Comparison of ENCODE assay signal across 22 cellular contexts in genomic region chr6:80608881-80609280, GRCh38.
A peak's percentile ranks its signal among the peaks of the same experiment; 100 is the strongest.
DNase-seq lines count a peak whose midpoint lies in the region; ATAC-seq and TF ChIP-seq lines count a peak whose summit lies in the region.
"Had no signal": no experiment of that assay in that cellular context is flagged by ENCODE, and none has a peak within 500 bp of the region (broad histone marks: within the 10 kb centered on the region; RNA-seq: fewer than 3 reads in every experiment).

No MANE protein-coding gene starts in this region.

- H2AFZ ChIP-seq in fibroblast of lung (ENCODE audit: low read length), result no peak overlapping the region
- H2AFZ ChIP-seq: neural progenitor cell had no signal

- DNase-seq in G401 (ENCODE audit: low spot score) (peak; percentile 14), SJSA1 (ENCODE audit: low read depth in 1 of 2, low spot score in 2 of 2) (peak in 1 of 2 experiments; percentile 66), fibroblast of lung (ENCODE audit: low read depth in 2 of 2) (peak; percentile 14 to 69), psoas muscle (no peak), GOT3 (lab: John Stamatoyannopoulos, UW) (no peak)
- DNase-seq in activated naive CD4-positive, alpha-beta T cell treated with anti-CD3 and anti-CD28 coated beads, Interleukin-2, amount 10 ng/mL, durations not matched to agents 7 days and 5 days, result no peak
- DNase-seq in stimulated activated CD4-positive, alpha-beta T cell treated with anti-CD3 and anti-CD28 coated beads, Interleukin-12 subunit alpha, Interleukin-12 subunit beta, amount 100 ng/mL, for 4 hours, result no peak
- DNase-seq: activated CD4-positive, alpha-beta T cell treated with anti-CD3 and anti-CD28 coated beads for 36 hours; activated gamma-delta T cell treated with Interleukin-2 at 50 U/mL for 16 hours; BE2C; body of pancreas; Calu3; hypothalamus; midbrain; NCI-H2029; NCI-H524; stimulated activated CD4-positive, alpha-beta T cell treated with anti-CD3 and anti-CD28 coated beads, Interleukin-4, amount 100 ng/mL, for 24 hours; T1000 had no signal

- in situ Hi-C loops in G401 (cut with HindIII; ENCODE audit: low sequenced_read_pairs), result no loop called here

- H3K4me1 ChIP-seq in SJSA1 (replicated peaks), result peaks cover 52% of the 10 kb centered on the region
- H3K4me1 ChIP-seq in fibroblast of lung (ENCODE audit: control insufficient read depth, extremely low read depth, insufficient read depth, low read length), result peaks cover 6% of the 10 kb centered on the region
- H3K4me1 ChIP-seq in psoas muscle, result peaks cover 12% of the 10 kb centered on the region
- H3K4me1 ChIP-seq: BE2C, neural progenitor cell had no signal

- CTCF ChIA-PET in activated naive CD4-positive, alpha-beta T cell treated with anti-CD3 and anti-CD28 coated beads, Interleukin-2, amount 10 ng/mL, durations not matched to agents 7 days and 5 days (lab: Charles Lee), result no interaction called here

- H4K20me1 ChIP-seq in fibroblast of lung (ENCODE audit: control insufficient read depth, extremely low read depth, insufficient read depth, low read length), result no peaks in the 10 kb centered on the region

- H3K9me3 Mint-ChIP-seq in activated naive CD4-positive, alpha-beta T cell treated with anti-CD3 and anti-CD28 coated beads, Interleukin-2, amount 10 ng/mL, durations not matched to agents 7 days and 5 days, result no peaks in the 10 kb centered on the region

- peaks cover 3% of the 10 kb centered on the region; the same call in 1 of the 2 replicates for H3K36me3 ChIP-seq in SJSA1
- H3K36me3 ChIP-seq in fibroblast of lung (ENCODE audit: control insufficient read depth, insufficient read depth, low read length), result no peaks in the 10 kb centered on the region
- H3K36me3 ChIP-seq in psoas muscle (ENCODE audit: insufficient read depth in 1 of 2, low read depth in 1 of 2), result no peaks in the 10 kb centered on the region
- H3K36me3 ChIP-seq: BE2C, esophagus muscularis mucosa, neural progenitor cell had no signal

- no peaks in the 10 kb centered on the region for H3K9me3 ChIP-seq in SJSA1 (replicated peaks)
- H3K9me3 ChIP-seq in fibroblast of lung (ENCODE audit: control insufficient read depth, insufficient read depth, low read depth, low read length), result no peaks in the 10 kb centered on the region
- no peaks in the 10 kb centered on the region for H3K9me3 ChIP-seq in psoas muscle
- H3K9me3 ChIP-seq: BE2C had no signal

- no peaks in the 10 kb centered on the region for H3K4me1 Mint-ChIP-seq in activated naive CD4-positive, alpha-beta T cell treated with anti-CD3 and anti-CD28 coated beads, Interleukin-2, amount 10 ng/mL, durations not matched to agents 7 days and 5 days
- H3K4me1 Mint-ChIP-seq: activated CD4-positive, alpha-beta T cell treated with anti-CD3 and anti-CD28 coated beads for 36 hours had no signal

- no peak overlapping the region for H3K9ac ChIP-seq in fibroblast of lung (ENCODE audit: insufficient read depth, low read length)
- H3K9ac ChIP-seq: neural progenitor cell had no signal

- H3K27me3 ChIP-seq in SJSA1 (replicated peaks) (no peaks in the 10 kb centered on the region), fibroblast of lung (ENCODE audit: control insufficient read depth, insufficient read depth, low read length) (no peaks in the 10 kb centered on the region), psoas muscle (ENCODE audit: insufficient read depth in 3 of 3, low read length in 2 of 3) (no peaks in the 10 kb centered on the region)
- H3K27me3 ChIP-seq: BE2C, body of pancreas, esophagus muscularis mucosa, neural progenitor cell had no signal

- no peak overlapping the region for H3K4me2 ChIP-seq in fibroblast of lung (ENCODE audit: extremely low read depth, insufficient read depth, low read length)
- H3K4me2 ChIP-seq: neural progenitor cell had no signal

- H3K4me3 ChIP-seq in SJSA1 (no peak overlapping the region), fibroblast of lung (replicated peaks in 1 of 4; ENCODE audit: control extremely low read depth in 1 of 4, insufficient read depth in 1 of 4, low read depth in 3 of 4, low read length in 4 of 4) (no peak overlapping the region), psoas muscle (no peak overlapping the region)
- H3K4me3 ChIP-seq: body of pancreas, esophagus muscularis mucosa, neural progenitor cell had no signal

- H3K79me2 ChIP-seq in fibroblast of lung (ENCODE audit: control insufficient read depth, insufficient read depth, low read length), result no peaks in the 10 kb centered on the region

- intact Hi-C loops in psoas muscle (cut with DNase I), result loop anchor here (5.0 kb wide), 1 partner anchor 1143 kb away; the partner anchor contains the start of gene TENT5A (in 2 of the 2)

- H3K27me3 Mint-ChIP-seq in activated naive CD4-positive, alpha-beta T cell treated with anti-CD3 and anti-CD28 coated beads, Interleukin-2, amount 10 ng/mL, durations not matched to agents 7 days and 5 days, result no peaks in the 10 kb centered on the region

- H3K27ac ChIP-seq in SJSA1, result peak overlapping the region; percentile 87
- peak overlapping the region; percentile 57 for H3K27ac ChIP-seq in fibroblast of lung (ENCODE audit: insufficient read depth, low read length)
- H3K27ac ChIP-seq in psoas muscle, result peak overlapping the region; percentile 75
- H3K27ac ChIP-seq: neural progenitor cell had no signal

- WGBS in psoas muscle, 3 donors, result 89 to 96% (median 95%) methylated on average over 1 of the region's 1 CpG

- no peak overlapping the region for H3K27ac Mint-ChIP-seq in activated naive CD4-positive, alpha-beta T cell treated with anti-CD3 and anti-CD28 coated beads, Interleukin-2, amount 10 ng/mL, durations not matched to agents 7 days and 5 days
- H3K27ac Mint-ChIP-seq: activated CD4-positive, alpha-beta T cell treated with anti-CD3 and anti-CD28 coated beads for 36 hours; neural progenitor cell had no signal

- H3K36me3 Mint-ChIP-seq in activated naive CD4-positive, alpha-beta T cell treated with anti-CD3 and anti-CD28 coated beads, Interleukin-2, amount 10 ng/mL, durations not matched to agents 7 days and 5 days, result no peaks in the 10 kb centered on the region
- H3K36me3 Mint-ChIP-seq: neural progenitor cell had no signal

- no peak for TF ChIP-seq CTCF in fibroblast of lung (conservative IDR thresholded peaks at IDR 0.05 in 1 of 2, IDR thresholded peaks at IDR 0.05 in 1 of 2; ENCODE audit: low read depth in 1 of 2, low read length in 2 of 2)
- no peak for TF ChIP-seq CTCF in psoas muscle (IDR thresholded peaks at IDR 0.05)

- no peak overlapping the region for H3K4me3 Mint-ChIP-seq in activated naive CD4-positive, alpha-beta T cell treated with anti-CD3 and anti-CD28 coated beads, Interleukin-2, amount 10 ng/mL, durations not matched to agents 7 days and 5 days
- H3K4me3 Mint-ChIP-seq: activated CD4-positive, alpha-beta T cell treated with anti-CD3 and anti-CD28 coated beads for 36 hours; neural progenitor cell had no signal

- ATAC-seq in psoas muscle, result no peak
- ATAC-seq in HG02623 (IDR thresholded peaks at IDR 0.05; ENCODE audit: unreplicated experiment), result no peak
- ATAC-seq: activated CD4-positive, alpha-beta T cell treated with anti-CD3 and anti-CD28 coated beads for 36 hours; HepG2 had no signal

Comparison
In these comparisons a context has a peak if more than half of its experiments do, and no peak if none do; other contexts are left out.
1. DNase-seq: peak in G401 (single experiment) and fibroblast of lung (2 of 2); none in psoas muscle (0 of 2), GOT3 (single experiment), activated naive CD4-positive, alpha-beta T cell treated with anti-CD3 and anti-CD28 coated beads, Interleukin-2, amount 10 ng/mL, durations not matched to agents 7 days and 5 days (single experiment) and stimulated activated CD4-positive, alpha-beta T cell treated with anti-CD3 and anti-CD28 coated beads, Interleukin-12 subunit alpha, Interleukin-12 subunit beta, amount 100 ng/mL, for 4 hours (single experiment).
2. Peak in every context shown above with its lines, with median percentiles within 50 percentile points of each other: H3K27ac ChIP-seq.